In the genomic region with DNA sequence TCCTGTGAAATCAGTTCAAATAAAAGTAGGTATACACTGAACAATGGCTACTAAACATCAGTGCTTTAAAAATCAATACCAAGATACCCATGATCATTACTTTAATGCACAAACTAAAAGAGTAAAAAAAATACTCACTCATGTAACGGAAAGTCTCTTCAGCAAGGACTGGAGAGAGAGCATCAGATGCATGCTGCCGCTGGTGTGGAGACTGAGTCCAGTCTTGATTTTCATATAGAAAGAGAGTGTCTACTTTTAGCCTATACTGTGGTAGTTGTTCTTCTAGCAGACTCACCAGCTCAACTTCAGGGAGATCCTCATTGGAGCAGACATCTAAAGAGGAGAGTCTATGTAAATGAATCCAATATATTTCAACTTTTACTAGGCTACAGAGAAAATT, we compare ENCODE assay signal across 11 cellular contexts. TPM values are rescaled to one million over a fixed set of nuclear protein-coding genes. Genes with fewer than 3 reads are reported as not detected.
DNase-seq lines count a peak whose midpoint lies in the region; ATAC-seq and TF ChIP-seq lines count a peak whose summit lies in the region.
"Had no signal": no experiment of that assay in that cellular context is flagged by ENCODE, and none has a peak within 500 bp of the region (broad histone marks: within the 10 kb centered on the region; RNA-seq: fewer than 3 reads in every experiment).

No MANE protein-coding gene starts in this region.

- H3K36me3 ChIP-seq in right lobe of liver (no peaks in the 10 kb centered on the region), OCI-LY7 (ENCODE audit: insufficient read depth, low read length) (0 out of 2 replicates have a peak, but pooled peaks cover 4% of the 10 kb centered on the region)

- POLR2A ChIA-PET in OCI-LY7 (lab: Charles Lee) = no interaction called here

- peaks cover 41% of the 10 kb centered on the region for H3K4me1 Mint-ChIP-seq in activated naive CD8-positive, alpha-beta T cell treated with anti-CD3 and anti-CD28 coated beads for 36 hours
- H3K4me1 Mint-ChIP-seq in natural killer cell = peaks cover 22 to 32% of the 10 kb centered on the region in 2 donors

- H4K20me1 ChIP-seq in OCI-LY7 (ENCODE audit: insufficient read depth, low read length) = no peaks in the 10 kb centered on the region

- TF ChIP-seq CTCF in 22Rv1 (IDR thresholded peaks at IDR 0.05) (no peak), right lobe of liver (IDR thresholded peaks at IDR 0.05) (no peak), OCI-LY7 (conservative IDR thresholded peaks at IDR 0.05; ENCODE audit: low read length) (no peak), natural killer cell (IDR thresholded peaks at IDR 0.05) (no peak)

- CTCF ChIA-PET in OCI-LY7 (lab: Charles Lee; ENCODE audit: unreplicated experiment) = no interaction called here

- H3K36me3 Mint-ChIP-seq in activated naive CD8-positive, alpha-beta T cell treated with anti-CD3 and anti-CD28 coated beads for 36 hours = peaks cover 29% of the 10 kb centered on the region
- H3K36me3 Mint-ChIP-seq in natural killer cell = peaks cover 6% of the 10 kb centered on the region

- ATAC-seq in right lobe of liver = peak in 2 of 4 donors; percentile 19 to 39
- ATAC-seq in natural killer cell = no peak

- no peaks in the 10 kb centered on the region for H3K9me3 ChIP-seq in right lobe of liver
- H3K9me3 ChIP-seq in OCI-LY7 (ENCODE audit: low read length) = no peaks in the 10 kb centered on the region

- H3K4me2 ChIP-seq in OCI-LY7 (ENCODE audit: low read length) = no peak overlapping the region

- 29% methylated on average over 2 of the region's 2 CpGs for WGBS in right lobe of liver (ENCODE audit: insufficient coverage, low coverage, low lambda C conversion rate, missing lambda C conversion rate)

- TF ChIP-seq POLR2A in right lobe of liver (IDR thresholded peaks at IDR 0.05) = no peak

- peak overlapping the region; percentile 19 for H3K27ac Mint-ChIP-seq in activated naive CD8-positive, alpha-beta T cell treated with anti-CD3 and anti-CD28 coated beads for 36 hours
- H3K27ac Mint-ChIP-seq in natural killer cell = no peak overlapping the region

- peak overlapping the region; percentile 45 for H3K27ac ChIP-seq in 22Rv1
- peak overlapping the region in 2 of 3 donors; percentile 84 to 88 for H3K27ac ChIP-seq in right lobe of liver
- H3K27ac ChIP-seq in OCI-LY7 (ENCODE audit: low read depth, low read length, poor library complexity, severe bottlenecking) = no peak overlapping the region

- H2AFZ ChIP-seq in OCI-LY7 (ENCODE audit: low read length) = no peak overlapping the region

- intact Hi-C loops in right lobe of liver (cut with DNase I) = no loop called here
- intact Hi-C loops in OCI-LY7 (cut with micrococcal nuclease; ENCODE audit: unreplicated experiment) = no loop called here
- intact Hi-C loops in natural killer cell (cut with micrococcal nuclease) = no loop called here

- H3K27me3 Mint-ChIP-seq in activated naive CD8-positive, alpha-beta T cell treated with anti-CD3 and anti-CD28 coated beads for 36 hours = no peaks in the 10 kb centered on the region
- no peaks in the 10 kb centered on the region for H3K27me3 Mint-ChIP-seq in natural killer cell (ENCODE audit: low read depth in 2 of 2)

- no peaks in the 10 kb centered on the region for H3K79me2 ChIP-seq in OCI-LY7 (ENCODE audit: insufficient read depth, low read depth, low read length)

- DNase-seq in HT-29 (ENCODE audit: low spot score) (peak; percentile 26), right lobe of liver (no peak), OCI-LY7 (ENCODE audit: low spot score) (no peak), NCI-H1105 treated with DMSO at 0.1 percent for 48 hours (lab: John Stamatoyannopoulos, UW) (no peak), natural killer cell (no peak)
- no peak for DNase-seq in activated naive CD8-positive, alpha-beta T cell treated with anti-CD3 and anti-CD28 coated beads for 36 hours
- DNase-seq in stimulated activated CD8-positive, alpha-beta memory T cell treated with anti-CD3 and anti-CD28 coated beads, Interleukin-4, amount 100 ng/mL, for 48 hours = no peak
- DNase-seq: KG1, NCI-H2081 treated with DMSO at 0.1 percent for 48 hours had no signal

- H3K9me2 ChIP-seq in OCI-LY7 (ENCODE audit: insufficient read depth, low read length) = no peaks in the 10 kb centered on the region

- no TSS peak for BruUV-seq in OCI-LY7 (replicated peaks; lab: Mats Ljungman, UMichigan)

- no peaks in the 10 kb centered on the region for H3K27me3 ChIP-seq in right lobe of liver

- no peak overlapping the region for H3K4me3 Mint-ChIP-seq in activated naive CD8-positive, alpha-beta T cell treated with anti-CD3 and anti-CD28 coated beads for 36 hours
- H3K4me3 Mint-ChIP-seq in natural killer cell = no peak overlapping the region

- peaks cover 1% of the 10 kb centered on the region for H3K9me3 Mint-ChIP-seq in activated naive CD8-positive, alpha-beta T cell treated with anti-CD3 and anti-CD28 coated beads for 36 hours
- H3K9me3 Mint-ChIP-seq in natural killer cell = no peaks in the 10 kb centered on the region

- H3K4me3 ChIP-seq in right lobe of liver = no peak overlapping the region
- H3K4me3 ChIP-seq in OCI-LY7 (ENCODE audit: low read depth, low read length, poor library complexity, severe bottlenecking) = no peak overlapping the region
- H3K4me3 ChIP-seq: lung had no signal

- peaks cover 0 to 24% (median 10%) of the 10 kb centered on the region in 4 donors for H3K4me1 ChIP-seq in right lobe of liver
- no peaks in the 10 kb centered on the region for H3K4me1 ChIP-seq in OCI-LY7 (ENCODE audit: insufficient read depth, low read length, poor library complexity, severe bottlenecking)

RNA-seq across cellular contexts. Expression of a gene that starts 44.0 kb away (rescaled TPM):
- 6.8 and 10.0 TPM in 2 replicates for total RNA-seq in HT-29 (2014; rRNA removed; shearing (Covaris generic))
- 10 to 100 TPM; 21.2 to 24.6 TPM for total RNA-seq in activated naive CD8-positive, alpha-beta T cell treated with anti-CD3 and anti-CD28 coated beads for 36 hours
- 10 to 100 TPM; 13.3 to 18.4 (median 14.2) TPM for total RNA-seq in right lobe of liver
- total RNA-seq in OCI-LY7 (2014; rRNA removed; shearing (Covaris generic)) = 4.9 and 7.1 TPM in 2 replicates
- 11.3 and 11.9 TPM in 2 replicates for total RNA-seq in OCI-LY7 (2022)
- 10 to 100 TPM; 19.2 to 29.4 (median 26.2) TPM for total RNA-seq in natural killer cell

RNA-seq across cellular contexts. Expression of a gene that starts 44.3 kb away (rescaled TPM):
- 7.6 and 8.1 TPM in 2 replicates for total RNA-seq in HT-29 (2014; rRNA removed; shearing (Covaris generic))
- 10 to 100 TPM; 22.4 to 23.2 TPM for total RNA-seq in activated naive CD8-positive, alpha-beta T cell treated with anti-CD3 and anti-CD28 coated beads for 36 hours
- total RNA-seq in right lobe of liver = 10 to 100 TPM; 44.2 to 71.6 (median 63.4) TPM
- 8.4 and 11.9 TPM in 2 replicates for total RNA-seq in OCI-LY7 (2014; rRNA removed; shearing (Covaris generic))
- total RNA-seq in OCI-LY7 (2022) = 21.4 and 23.4 TPM in 2 replicates
- total RNA-seq in natural killer cell = 10 to 100 TPM; 11.8 to 15.3 (median 14.7) TPM

RNA-seq across cellular contexts. Expression of a gene that starts 50.1 kb away (rescaled TPM):
- 0.13 and 1.2 TPM in 2 replicates for total RNA-seq in HT-29 (2014; rRNA removed; shearing (Covaris generic))
- total RNA-seq in activated naive CD8-positive, alpha-beta T cell treated with anti-CD3 and anti-CD28 coated beads for 36 hours = 1 to 10 TPM in 1 of 2 experiments, under 1 TPM in 1; 0.98 to 1.3 TPM
- 1 to 10 TPM in 1 of 6 experiments, under 1 TPM in 5; 0.74 to 2.0 (median 0.91) TPM for total RNA-seq in right lobe of liver
- total RNA-seq in OCI-LY7 (2014; rRNA removed; shearing (Covaris generic)) = 0.10 TPM in 1 of 2 replicates, not detected in the other
- 0.85 and 1.2 TPM in 2 replicates for total RNA-seq in OCI-LY7 (2022)
- 1 to 10 TPM; 5.2 to 7.0 (median 6.8) TPM for total RNA-seq in natural killer cell
